Comparison of ENCODE assay signal across 1 cellular context in the genomic region with DNA sequence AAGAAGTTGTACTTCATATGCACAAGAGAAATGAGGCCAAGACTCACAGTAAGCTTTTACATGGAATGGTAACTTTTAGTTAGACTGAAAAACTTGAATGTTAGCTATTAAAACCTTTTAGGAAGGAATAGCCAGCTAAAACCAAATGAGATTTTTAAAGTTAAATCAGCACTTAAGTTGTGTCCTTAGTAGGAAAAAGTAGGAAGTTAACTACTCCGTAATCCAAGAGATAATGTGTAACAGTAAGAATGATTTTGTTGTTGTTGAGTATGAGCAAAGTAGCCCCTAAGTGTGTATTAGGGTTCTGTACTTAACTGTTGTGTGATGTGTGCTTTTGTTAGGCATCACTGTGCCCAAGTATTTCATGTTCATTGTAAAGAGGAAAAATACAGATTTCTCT.
TF ChIP-seq lines count a peak whose summit lies in the region.

No MANE protein-coding gene starts in this region.

TF ChIP-seq in IMR-90, 13 proteins besides CTCF, POLR2A, EP300 and RAD21:
- no peak for TF ChIP-seq BHLHE40 (IDR thresholded peaks at IDR 0.05; ENCODE audit: low read depth, low read length)
- no peak for TF ChIP-seq MAFK (IDR thresholded peaks at IDR 0.05; ENCODE audit: low read depth, low read length)
- TF ChIP-seq CEBPB (IDR thresholded peaks at IDR 0.05; ENCODE audit: low read depth, low read length), result no peak
TF ChIP-seq in IMR-90: peak in this region for 0.
